In the genomic region with DNA sequence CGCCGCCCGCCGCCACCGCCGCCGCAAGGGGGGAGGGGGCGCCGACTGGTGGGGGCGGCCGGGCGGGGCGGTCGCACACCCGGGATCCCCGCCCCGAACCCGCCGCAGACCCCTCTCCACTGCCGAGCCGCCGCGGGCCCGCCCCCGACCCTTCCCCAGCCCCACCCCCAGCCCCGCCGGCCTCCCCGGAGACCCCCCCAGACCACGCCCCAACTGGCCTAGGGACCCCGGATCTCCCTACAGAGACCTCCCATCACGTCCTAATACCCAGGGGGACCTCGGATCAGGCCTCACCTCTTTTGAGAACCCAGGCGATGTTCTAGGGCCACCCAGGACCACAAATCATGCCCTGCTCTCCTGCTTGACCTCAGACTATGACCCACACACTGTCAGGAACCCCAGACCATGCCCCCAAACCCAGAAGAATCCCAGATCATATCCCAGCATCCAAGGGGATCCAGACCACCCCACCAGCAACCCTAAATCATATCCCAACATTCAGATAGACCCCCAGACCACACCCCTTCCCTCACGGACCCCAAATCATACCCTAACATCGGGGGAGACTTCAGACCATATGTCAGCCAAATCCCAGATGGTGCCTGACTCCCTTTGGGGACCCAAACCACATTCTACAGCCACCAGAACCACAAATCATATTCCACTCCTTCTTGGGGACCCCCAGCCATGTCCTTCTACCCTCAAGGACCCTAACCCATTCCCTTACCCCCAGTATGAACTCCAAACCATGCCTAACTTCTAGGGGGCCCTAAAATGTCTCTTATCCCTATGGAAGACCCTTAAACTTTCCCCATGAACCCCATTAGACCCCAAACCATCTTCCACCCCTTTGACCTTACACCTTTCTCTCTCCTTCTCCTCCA, we compare ENCODE assay signal across 10 cellular contexts. TPM values are rescaled to one million over a fixed set of nuclear protein-coding genes. Genes with fewer than 3 reads are reported as not detected.
DNase-seq lines count a peak whose midpoint lies in the region; ATAC-seq, FAIRE-seq and TF ChIP-seq lines count a peak whose summit lies in the region.
"Had no signal": no experiment of that assay in that cellular context is flagged by ENCODE, and none has a peak within 500 bp of the region (broad histone marks: within the 10 kb centered on the region; RNA-seq: fewer than 3 reads in every experiment).

No MANE protein-coding gene starts in this region.

- H2BK15ac ChIP-seq in neuronal stem cell (ENCODE audit: low read length) = peak overlapping the region; percentile 17

- H3K27ac Mint-ChIP-seq in CD4-positive, alpha-beta T cell = peak overlapping the region; percentile 83

- no peaks in the 10 kb centered on the region for H3K79me1 ChIP-seq in neuronal stem cell (ENCODE audit: low read depth, low read length)

- H3K27me3 Mint-ChIP-seq in CD4-positive, alpha-beta T cell = no peaks in the 10 kb centered on the region

- 9% methylated on average over 23 of the region's 35 CpGs for WGBS in HUES64
- no CpG with 5 or more reads among the region's 35 CpGs for WGBS in neuronal stem cell (ENCODE audit: extremely low coverage in 2 of 2, insufficient read length in 2 of 2, insufficient replicate concordance in 1 of 2), 2 donors

- no peak overlapping the region for H4K91ac ChIP-seq in neuronal stem cell (ENCODE audit: low read depth, low read length, poor library complexity)

- TF ChIP-seq CTCF in CD4-positive, alpha-beta T cell (IDR thresholded peaks at IDR 0.05) = no peak
- TF ChIP-seq CTCF in breast epithelium (IDR thresholded peaks at IDR 0.05) = no peak
- no peak for TF ChIP-seq CTCF in kidney (IDR thresholded peaks at IDR 0.05; ENCODE audit: borderline replicate concordance, extremely low read depth, insufficient read depth)
- no peak for TF ChIP-seq CTCF in foreskin keratinocyte (conservative IDR thresholded peaks at IDR 0.05)

- POLR2A ChIA-PET in CD4-positive, alpha-beta T cell (lab: Charles Lee) = interaction anchor here (0.6 to 3.1 kb wide), 3 partner anchors 14 to 24 kb away, joined by 3 to 12 read pairs (median 3); partner anchors contain the start of gene GMFG

- H3K14ac ChIP-seq in neuronal stem cell (ENCODE audit: low read length) = no peak overlapping the region

- no peak overlapping the region for H2BK120ac ChIP-seq in neuronal stem cell (ENCODE audit: low read depth, low read length)

- no peak overlapping the region for H2BK12ac ChIP-seq in neuronal stem cell (ENCODE audit: low read length)

- H3K9ac ChIP-seq in HUES64 (ENCODE audit: low read depth, low read length) (no peak overlapping the region), neuronal stem cell (ENCODE audit: low read depth, low read length, poor library complexity) (peak overlapping the region; percentile 54), kidney (ENCODE audit: low read length in 2 of 2) (no peak overlapping the region)

- peak overlapping the region; percentile 43 for H3K27ac ChIP-seq in CD4-positive, alpha-beta T cell (ENCODE audit: low read depth, low read length)
- H3K27ac ChIP-seq in HUES64 (ENCODE audit: low read depth, low read length) = no peak overlapping the region
- peak overlapping the region in 1 of 2 donors; percentile 68 for H3K27ac ChIP-seq in breast epithelium
- peak overlapping the region; percentile 1 for H3K27ac ChIP-seq in neuronal stem cell (replicated peaks; ENCODE audit: low read length)
- no peak overlapping the region for H3K27ac ChIP-seq in kidney (ENCODE audit: low read depth in 2 of 2, low read length in 2 of 2)
- H3K27ac ChIP-seq in foreskin keratinocyte = no peak overlapping the region

- in situ Hi-C loops in KBM-7 (cut with MboI; ENCODE audit: low pct_unique_long_range_greater_than_20kb, low sequenced_read_pairs) = no loop called here

- H3K4me2 ChIP-seq in neuronal stem cell (ENCODE audit: insufficient read depth, low read length, poor library complexity, severe bottlenecking) = no peak overlapping the region

- no peak overlapping the region for H4K8ac ChIP-seq in neuronal stem cell (ENCODE audit: low read depth, low read length)

- peak overlapping the region; percentile 0 for H2AFZ ChIP-seq in neuronal stem cell (ENCODE audit: low read length)

- H3K4me1 ChIP-seq in HUES64 (ENCODE audit: insufficient read depth, low read length) (no peaks in the 10 kb centered on the region), breast epithelium (no peaks in the 10 kb centered on the region), neuronal stem cell (ENCODE audit: control insufficient read depth in 2 of 2, insufficient read depth in 1 of 2, low read depth in 1 of 2, low read length in 2 of 2) (peaks cover 5 to 8% of the 10 kb centered on the region in 2 donors), kidney (ENCODE audit: control insufficient read depth in 1 of 2, insufficient read depth in 1 of 2, low read depth in 1 of 2, low read length in 2 of 2) (peaks cover 0 to 5% of the 10 kb centered on the region in 2 donors), foreskin keratinocyte (no peaks in the 10 kb centered on the region)

- no peak overlapping the region for H3K4ac ChIP-seq in neuronal stem cell (ENCODE audit: low read length)

- FAIRE-seq in kidney (lab: Jason Lieb, UNC) = no peak

- peaks cover 25% of the 10 kb centered on the region for H3K36me3 Mint-ChIP-seq in CD4-positive, alpha-beta T cell (ENCODE audit: low read depth)

- H3K4me1 Mint-ChIP-seq in CD4-positive, alpha-beta T cell (ENCODE audit: low read depth) = peaks cover 36% of the 10 kb centered on the region

- H2AK5ac ChIP-seq in neuronal stem cell (ENCODE audit: low read depth, low read length) = no peak overlapping the region

- no peak overlapping the region for H2BK5ac ChIP-seq in neuronal stem cell (ENCODE audit: low read length)

- H3K23ac ChIP-seq in neuronal stem cell (ENCODE audit: low read depth, low read length, poor library complexity) = no peak overlapping the region

- CTCF ChIA-PET in CD4-positive, alpha-beta T cell (lab: Charles Lee) = no interaction called here

- no peak for ATAC-seq in CD4-positive, alpha-beta T cell (ENCODE audit: poor library complexity)
- no peak for ATAC-seq in foreskin keratinocyte

- H3K18ac ChIP-seq in neuronal stem cell (ENCODE audit: low read length) = peak overlapping the region; percentile 87

- H3K9me3 Mint-ChIP-seq in CD4-positive, alpha-beta T cell = no peaks in the 10 kb centered on the region

- H3K36me3 ChIP-seq in HUES64 (ENCODE audit: insufficient read depth, low read length) (0 out of 2 replicates have a peak, but pooled peaks cover 2% of the 10 kb centered on the region), breast epithelium (no peaks in the 10 kb centered on the region), neuronal stem cell (replicated peaks in 1 of 2; ENCODE audit: control insufficient read depth in 2 of 2, insufficient read depth in 2 of 2, low read length in 2 of 2) (no peaks in the 10 kb centered on the region), kidney (ENCODE audit: control insufficient read depth in 1 of 2, insufficient read depth in 2 of 2, low read length in 2 of 2) (no peaks in the 10 kb centered on the region)

- TF ChIP-seq POLR2A in breast epithelium (IDR thresholded peaks at IDR 0.05) = no peak

- no peaks in the 10 kb centered on the region for H3K27me3 ChIP-seq in CD4-positive, alpha-beta T cell (ENCODE audit: control insufficient read depth, insufficient read depth, low read length)
- H3K27me3 ChIP-seq in HUES64 (ENCODE audit: insufficient read depth, low read length) (peaks cover 23% of the 10 kb centered on the region), breast epithelium (no peaks in the 10 kb centered on the region), neuronal stem cell (ENCODE audit: control insufficient read depth in 3 of 3, insufficient read depth in 3 of 3, low read depth in 1 of 3, low read length in 3 of 3) (peaks cover 0 to 27% (median 9%) of the 10 kb centered on the region in 3 experiments), foreskin keratinocyte (peaks cover 35% of the 10 kb centered on the region)

- H3K4me3 ChIP-seq in HUES64 (ENCODE audit: low read length) (peak overlapping the region; percentile 45), breast epithelium (peak overlapping the region; percentile 34 to 92 (median 64)), neuronal stem cell (ENCODE audit: low read length in 2 of 2) (peak overlapping the region in 1 of 2 donors; percentile 43), kidney (ENCODE audit: low read length in 2 of 2) (no peak overlapping the region)

- peak overlapping the region; percentile 91 for H3K4me3 Mint-ChIP-seq in CD4-positive, alpha-beta T cell

- intact Hi-C loops in CD4-positive, alpha-beta T cell (cut with DNase I, micrococcal nuclease) = no loop called here
- intact Hi-C loops in breast epithelium (cut with DNase I; ENCODE audit: low total_unique reads) = loop anchor here (10.0 kb wide), 1 partner anchor 196 kb away; the partner anchor contains the start of gene PAK4
- intact Hi-C loops in kidney (cut with DNase I) = no loop called here

- DNase-seq in CD4-positive, alpha-beta T cell = no peak
- DNase-seq in breast epithelium (ENCODE audit: low spot score in 2 of 2) (no peak), neuronal stem cell (ENCODE audit: low spot score) (no peak), kidney (no peak), KBM-7 (no peak), midbrain (lab: John Stamatoyannopoulos, UW) (no peak), foreskin keratinocyte (no peak)
- DNase-seq: NCI-H226, trophoblast cell had no signal

- H3K9me3 ChIP-seq in CD4-positive, alpha-beta T cell (ENCODE audit: control insufficient read depth, low read length) = no peaks in the 10 kb centered on the region
- H3K9me3 ChIP-seq in HUES64 (ENCODE audit: insufficient read depth, low read depth, low read length) (no peaks in the 10 kb centered on the region), breast epithelium (no peaks in the 10 kb centered on the region), neuronal stem cell (replicated peaks in 1 of 2; ENCODE audit: control insufficient read depth in 2 of 2, insufficient read depth in 1 of 2, low read depth in 1 of 2, low read length in 2 of 2) (no peaks in the 10 kb centered on the region), kidney (ENCODE audit: control insufficient read depth in 1 of 2, low read length in 2 of 2) (no peaks in the 10 kb centered on the region)

RNA-seq across cellular contexts. Expression of gene LRFN1, which starts 0.5 kb away (rescaled TPM):
- 1 to 10 TPM; 2.3 to 2.6 TPM for total RNA-seq in CD4-positive, alpha-beta T cell
- polyA plus RNA-seq in HUES64 (2013, experiment 1 of 2) = 4.3 TPM
- polyA plus RNA-seq in HUES64 (2013, experiment 2 of 2) = 5.0 TPM
- total RNA-seq in breast epithelium = under 1 TPM; 0.16 to 0.66 (median 0.59) TPM
- 8.3 TPM for polyA plus RNA-seq in neuronal stem cell (2013, experiment 1 of 2)
- 7.4 TPM for polyA plus RNA-seq in neuronal stem cell (2013, experiment 2 of 2)
- 1.2 TPM for total RNA-seq in kidney
- 0.80 TPM for polyA plus RNA-seq in kidney (ENCODE audit: insufficient read depth, low read depth, low replicate concordance)
- total RNA-seq in foreskin keratinocyte = 0.14 and 0.20 TPM in 2 replicates
- 0.16 and 0.22 TPM in 2 replicates for polyA plus RNA-seq in foreskin keratinocyte

RNA-seq across cellular contexts. Expression of gene GMFG, which starts 14.7 kb away (rescaled TPM):
- total RNA-seq in CD4-positive, alpha-beta T cell = 100 to 1,000 TPM; 352 to 367 TPM
- 0.70 TPM for polyA plus RNA-seq in HUES64 (2013, experiment 1 of 2)
- polyA plus RNA-seq in HUES64 (2013, experiment 2 of 2) = not detected
- total RNA-seq in breast epithelium = 10 to 100 TPM; 21.7 to 47.5 (median 26.6) TPM
- polyA plus RNA-seq in neuronal stem cell (2013, experiment 1 of 2) = 0.38 TPM
- 0.42 TPM for polyA plus RNA-seq in neuronal stem cell (2013, experiment 2 of 2)
- total RNA-seq in kidney = 60.7 TPM
- 52.4 TPM for polyA plus RNA-seq in kidney (ENCODE audit: insufficient read depth, low read depth, low replicate concordance)
- not detected in 2 replicates for total RNA-seq in foreskin keratinocyte
- polyA plus RNA-seq in foreskin keratinocyte = 0.21 and 0.31 TPM in 2 replicates

RNA-seq across cellular contexts. Expression of gene SAMD4B, which starts 21.0 kb away (rescaled TPM):
- total RNA-seq in CD4-positive, alpha-beta T cell = 10 to 100 TPM; 65.0 to 66.9 TPM
- 119 TPM for polyA plus RNA-seq in HUES64 (2013, experiment 1 of 2)
- 125 TPM for polyA plus RNA-seq in HUES64 (2013, experiment 2 of 2)
- total RNA-seq in breast epithelium (10 to 100 TPM; 57.4 to 65.2 (median 59.7) TPM), kidney (100 TPM), foreskin keratinocyte (61.2 and 63.2 TPM in 2 replicates)
- 135 TPM for polyA plus RNA-seq in neuronal stem cell (2013, experiment 1 of 2)
- polyA plus RNA-seq in neuronal stem cell (2013, experiment 2 of 2) = 135 TPM
- polyA plus RNA-seq in kidney (ENCODE audit: insufficient read depth, low read depth, low replicate concordance) (92.9 TPM), foreskin keratinocyte (70.6 and 72.8 TPM in 2 replicates)

RNA-seq across cellular contexts. Expression of gene IFNL1, which starts 25.0 kb away (rescaled TPM):
- not detected for total RNA-seq in CD4-positive, alpha-beta T cell
- polyA plus RNA-seq in HUES64 (2013, experiment 1 of 2) = not detected
- polyA plus RNA-seq in HUES64 (2013, experiment 2 of 2) = not detected
- total RNA-seq in breast epithelium (not detected), kidney (not detected), foreskin keratinocyte (not detected in 2 replicates)
- not detected for polyA plus RNA-seq in neuronal stem cell (2013, experiment 1 of 2)
- polyA plus RNA-seq in neuronal stem cell (2013, experiment 2 of 2) = not detected
- polyA plus RNA-seq in kidney (ENCODE audit: insufficient read depth, low read depth, low replicate concordance) (not detected), foreskin keratinocyte (not detected in 2 replicates)

RNA-seq across cellular contexts. Expression of gene IFNL2, which starts 53.0 kb away (rescaled TPM):
- not detected for total RNA-seq in CD4-positive, alpha-beta T cell
- polyA plus RNA-seq in HUES64 (2013, experiment 1 of 2) = not detected
- polyA plus RNA-seq in HUES64 (2013, experiment 2 of 2) = not detected
- total RNA-seq in breast epithelium (not detected), kidney (not detected), foreskin keratinocyte (not detected in 2 replicates)
- not detected for polyA plus RNA-seq in neuronal stem cell (2013, experiment 1 of 2)
- not detected for polyA plus RNA-seq in neuronal stem cell (2013, experiment 2 of 2)
- polyA plus RNA-seq in kidney (ENCODE audit: insufficient read depth, low read depth, low replicate concordance) (not detected), foreskin keratinocyte (not detected in 2 replicates)

Comparison
In these comparisons a context has a peak if more than half of its experiments do, and no peak if none do; other contexts are left out.
1. H3K27ac ChIP-seq: peak in CD4-positive, alpha-beta T cell (single experiment) and neuronal stem cell (single experiment); none in HUES64 (single experiment), kidney (0 of 2) and foreskin keratinocyte (single experiment).
2. H3K4me3 ChIP-seq: peak in HUES64 (single experiment) and breast epithelium (3 of 3); none in kidney (0 of 2).
3. RNA of gene GMFG, which starts 14.7 kb away (total RNA-seq): 352 to 367 TPM in CD4-positive, alpha-beta T cell, 60.7 TPM in kidney (single experiment) and 21.7 to 47.5 TPM in breast epithelium; not detected in foreskin keratinocyte; every median in the first group is over 10 times any median in the second.